9 cellular contexts compared by ENCODE assay signal in genomic region chr11:128052912-128053641, GRCh38.
DNase-seq lines count a peak whose midpoint lies in the region; ATAC-seq, FAIRE-seq and TF ChIP-seq lines count a peak whose summit lies in the region.
"Had no signal": no experiment of that assay in that cellular context is flagged by ENCODE, and none has a peak within 500 bp of the region (broad histone marks: within the 10 kb centered on the region; RNA-seq: fewer than 3 reads in every experiment).

No MANE protein-coding gene starts in this region.

- intact Hi-C loops in dendritic cell treated with granulocyte-macrophage colony-stimulating factor and Interleukin-4, amounts not matched to agents 40 ng/mL and 50 ng/mL, for 4 days (cut with micrococcal nuclease) = no loop called here
- intact Hi-C loops in heart right ventricle (cut with DNase I) = no loop called here

- H3K9me3 Mint-ChIP-seq in activated naive CD4-positive, alpha-beta T cell treated with anti-CD3 and anti-CD28 coated beads, Interleukin-2, amount 10 ng/mL, durations not matched to agents 7 days and 5 days = peaks cover 8% of the 10 kb centered on the region
- H3K9me3 Mint-ChIP-seq in dendritic cell treated with granulocyte-macrophage colony-stimulating factor and Interleukin-4, amounts not matched to agents 40 ng/mL and 50 ng/mL, for 4 days = no peaks in the 10 kb centered on the region

- H3K27me3 Mint-ChIP-seq in activated naive CD4-positive, alpha-beta T cell treated with anti-CD3 and anti-CD28 coated beads, Interleukin-2, amount 10 ng/mL, durations not matched to agents 7 days and 5 days = no peaks in the 10 kb centered on the region
- no peaks in the 10 kb centered on the region for H3K27me3 Mint-ChIP-seq in dendritic cell treated with granulocyte-macrophage colony-stimulating factor and Interleukin-4, amounts not matched to agents 40 ng/mL and 50 ng/mL, for 4 days

- H3K4me3 Mint-ChIP-seq in activated naive CD4-positive, alpha-beta T cell treated with anti-CD3 and anti-CD28 coated beads, Interleukin-2, amount 10 ng/mL, durations not matched to agents 7 days and 5 days = peak overlapping the region; percentile 45
- H3K4me3 Mint-ChIP-seq in dendritic cell treated with granulocyte-macrophage colony-stimulating factor and Interleukin-4, amounts not matched to agents 40 ng/mL and 50 ng/mL, for 4 days = no peak overlapping the region

- TF ChIP-seq CTCF in heart right ventricle (IDR thresholded peaks at IDR 0.05) = no peak

- H3K36me3 ChIP-seq in heart right ventricle = no peaks in the 10 kb centered on the region

- peaks cover 75% of the 10 kb centered on the region for H3K4me1 Mint-ChIP-seq in activated naive CD4-positive, alpha-beta T cell treated with anti-CD3 and anti-CD28 coated beads, Interleukin-2, amount 10 ng/mL, durations not matched to agents 7 days and 5 days
- H3K4me1 Mint-ChIP-seq in dendritic cell treated with granulocyte-macrophage colony-stimulating factor and Interleukin-4, amounts not matched to agents 40 ng/mL and 50 ng/mL, for 4 days (ENCODE audit: low read depth) = peaks cover 38% of the 10 kb centered on the region

- peaks cover 0 to 43% (median 0%) of the 10 kb centered on the region in 9 donors for H3K4me1 ChIP-seq in heart right ventricle

- no peak for DNase-seq in activated naive CD4-positive, alpha-beta T cell treated with anti-CD3 and anti-CD28 coated beads, Interleukin-2, amount 10 ng/mL, durations not matched to agents 7 days and 5 days
- no peak for DNase-seq in activated naive CD4-positive, alpha-beta T cell treated with Interleukin-2 at 50 U/mL for 16 hours
- peak; percentile 73 for DNase-seq in NCI-H226
- no peak for DNase-seq in urothelium cell line (ENCODE audit: low spot score)
- no peak for DNase-seq in HTR-8/SVneo (ENCODE audit: insufficient read length, low spot score)
- DNase-seq in heart right ventricle = no peak
- DNase-seq: RPMI8226 had no signal

- CTCF ChIA-PET in activated naive CD4-positive, alpha-beta T cell treated with anti-CD3 and anti-CD28 coated beads, Interleukin-2, amount 10 ng/mL, durations not matched to agents 7 days and 5 days (lab: Charles Lee) = interaction anchor here (2.5 to 6.6 kb wide), 2 partner anchors 15 to 104 kb away, joined by 9 to 35 read pairs; no protein-coding TSS in a partner anchor

- H3K27ac Mint-ChIP-seq in activated naive CD4-positive, alpha-beta T cell treated with anti-CD3 and anti-CD28 coated beads, Interleukin-2, amount 10 ng/mL, durations not matched to agents 7 days and 5 days = peak overlapping the region; percentile 91
- peak overlapping the region; percentile 12 for H3K27ac Mint-ChIP-seq in dendritic cell treated with granulocyte-macrophage colony-stimulating factor and Interleukin-4, amounts not matched to agents 40 ng/mL and 50 ng/mL, for 4 days

- H3K27ac ChIP-seq in heart right ventricle = peak overlapping the region in 1 of 10 donors; percentile 64

- H3K4me3 ChIP-seq in heart right ventricle = no peak overlapping the region

- WGBS in heart right ventricle, 2 donors = 39 to 47% methylated on average over 2 of the region's 2 CpGs

- no peaks in the 10 kb centered on the region for H3K9me3 ChIP-seq in heart right ventricle

- peaks cover 17% of the 10 kb centered on the region for H3K36me3 Mint-ChIP-seq in activated naive CD4-positive, alpha-beta T cell treated with anti-CD3 and anti-CD28 coated beads, Interleukin-2, amount 10 ng/mL, durations not matched to agents 7 days and 5 days
- H3K36me3 Mint-ChIP-seq in dendritic cell treated with granulocyte-macrophage colony-stimulating factor and Interleukin-4, amounts not matched to agents 40 ng/mL and 50 ng/mL, for 4 days (ENCODE audit: low read depth) = no peaks in the 10 kb centered on the region

- ATAC-seq in heart right ventricle (no peak), GM21515 (IDR thresholded peaks at IDR 0.05; ENCODE audit: unreplicated experiment) (no peak)

- peak; percentile 9 for FAIRE-seq in urothelium cell line (lab: Jason Lieb, UNC)
- no peak for FAIRE-seq in HTR-8/SVneo (lab: Jason Lieb, UNC)

- no peaks in the 10 kb centered on the region for H3K27me3 ChIP-seq in heart right ventricle
